ENCODE assay signal across 12 cellular contexts in the genomic region with DNA sequence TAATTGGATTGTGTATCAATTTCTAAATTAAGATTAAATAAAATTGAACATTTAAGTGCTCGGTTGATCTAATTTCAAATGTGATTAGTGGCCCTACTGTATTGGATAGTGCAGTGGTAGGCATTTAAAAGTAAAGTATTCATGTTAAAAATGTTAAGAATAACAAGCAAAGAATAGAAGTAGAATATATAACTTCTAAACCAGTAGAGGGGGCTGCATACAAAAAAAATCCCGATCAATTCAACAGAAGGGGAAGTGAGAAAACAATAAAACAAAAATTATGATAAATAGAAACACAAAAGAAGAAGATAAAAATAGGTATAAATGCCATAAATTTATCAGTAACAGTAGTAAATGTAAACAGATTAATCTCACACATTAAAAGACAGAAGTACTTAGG. TPM values are rescaled to one million over a fixed set of nuclear protein-coding genes. Genes with fewer than 3 reads are reported as not detected.
DNase-seq lines count a peak whose midpoint lies in the region; FAIRE-seq and TF ChIP-seq lines count a peak whose summit lies in the region.
"Had no signal": no experiment of that assay in that cellular context is flagged by ENCODE, and none has a peak within 500 bp of the region (broad histone marks: within the 10 kb centered on the region; RNA-seq: fewer than 3 reads in every experiment).

No MANE protein-coding gene starts in this region.

- no peak overlapping the region for H3K9ac ChIP-seq in H1 (replicated peaks in 1 of 4; ENCODE audit: extremely low read depth in 1 of 4, low read depth in 3 of 4, low read length in 3 of 4)

- H2BK20ac ChIP-seq in H1 (ENCODE audit: low read length), result no peak overlapping the region

- no peak overlapping the region for H2BK5ac ChIP-seq in H1 (ENCODE audit: low read depth, low read length)

- no peak for TF ChIP-seq EP300 in H1 (IDR thresholded peaks at IDR 0.05; ENCODE audit: borderline replicate concordance in 1 of 2, low read depth in 2 of 2, low read length in 2 of 2)

- H4K20me1 ChIP-seq in H1 (replicated peaks in 1 of 2; ENCODE audit: control insufficient read depth in 1 of 2, insufficient read depth in 2 of 2, low read length in 2 of 2), result no peaks in the 10 kb centered on the region

- no peak overlapping the region for H2BK120ac ChIP-seq in H1 (replicated peaks; ENCODE audit: low read depth, low read length)

- H2AK5ac ChIP-seq in H1 (ENCODE audit: low read depth, low read length), result no peak overlapping the region

- TF ChIP-seq CTCF in H1 (IDR thresholded peaks at IDR 0.05; ENCODE audit: control extremely low read depth in 1 of 3, insufficient read depth in 1 of 3, low read depth in 1 of 3, low read length in 3 of 3), result peak in 2 of 3 experiments; percentile 8 to 23; a peak in 2 of 4 replicates

- H4K8ac ChIP-seq in H1 (ENCODE audit: extremely low read depth, insufficient read depth, low read length), result no peak overlapping the region

- POLR2A ChIA-PET in H1 (lab: Charles Lee; ENCODE audit: partially characterized antibody), result no interaction called here

- H3K9me3 ChIP-seq in H1 (ENCODE audit: insufficient read depth in 2 of 2, low read depth in 1 of 2, low read length in 1 of 2), result no peaks in the 10 kb centered on the region

- H3K23me2 ChIP-seq in H1 (ENCODE audit: low read depth, low read length), result no peaks in the 10 kb centered on the region; the same call in 1 of the 2 replicates

- no peak overlapping the region for H4K5ac ChIP-seq in H1 (ENCODE audit: insufficient read length, low read depth, low read length)

- no peak overlapping the region for H3K4me2 ChIP-seq in H1 (ENCODE audit: insufficient read depth in 1 of 2, low read depth in 2 of 2, low read length in 2 of 2)

- no peak overlapping the region for H3K18ac ChIP-seq in H1 (ENCODE audit: extremely low read depth, low read length)

- H4K91ac ChIP-seq in H1 (replicated peaks; ENCODE audit: insufficient read length, low read length), result no peak overlapping the region

- H3K14ac ChIP-seq in H1 (ENCODE audit: insufficient read length), result no peak overlapping the region

- 50% methylated on average over 2 of the region's 2 CpGs; no CpG with 5 or more reads in 1 of the 2 experiments for WGBS in H1 (ENCODE audit: extremely low coverage in 1 of 2, insufficient coverage in 1 of 2, insufficient read length in 1 of 2, insufficient replicate concordance in 2 of 2, low coverage in 1 of 2, low lambda C conversion rate in 2 of 2, missing lambda C conversion rate in 1 of 2), 2 experiments

- H3K79me2 ChIP-seq in H1 (ENCODE audit: control insufficient read depth in 1 of 2, insufficient read depth in 2 of 2, low read length in 2 of 2), result no peaks in the 10 kb centered on the region

- H3K4me3 ChIP-seq in H1 (ENCODE audit: extremely low read depth in 1 of 4, insufficient read depth in 2 of 4, low read depth in 3 of 4, low read length in 4 of 4), result no peak overlapping the region

- FAIRE-seq in A204.1 (lab: Jason Lieb, UNC), result peak; percentile 91
- FAIRE-seq in H1 (lab: Jason Lieb, UNC), result no peak

- TF ChIP-seq POLR2A in H1 (IDR thresholded peaks at IDR 0.05; ENCODE audit: control extremely low read depth in 1 of 2, low read depth in 2 of 2, low read length in 2 of 2), result no peak

- peaks cover 0 to 12% (median 5%) of the 10 kb centered on the region in 4 experiments; a peak in 5 of 7 replicates for H3K4me1 ChIP-seq in H1 (replicated peaks in 1 of 4; ENCODE audit: control insufficient read depth in 3 of 4, insufficient read depth in 4 of 4, low read length in 3 of 4)

- H3K27me3 ChIP-seq in H1 (replicated peaks in 1 of 4; ENCODE audit: control insufficient read depth in 3 of 4, extremely low read depth in 1 of 4, insufficient read depth in 3 of 4, low read length in 3 of 4), result peaks cover 0 to 18% (median 9%) of the 10 kb centered on the region in 4 experiments; a peak in 5 of 7 replicates

- H3K27ac ChIP-seq in H1 (ENCODE audit: low read depth, low read length), result no peak overlapping the region
- H3K27ac ChIP-seq: RWPE1 had no signal

- intact Hi-C loops in posterior vena cava (cut with DNase I), result loop anchor here (5.0 to 10.0 kb wide), 3 partner anchors 295 to 318 kb away; no protein-coding TSS in a partner anchor

- no peaks in the 10 kb centered on the region for H3K79me1 ChIP-seq in H1 (ENCODE audit: low read depth, low read length)

- H2BK15ac ChIP-seq in H1 (ENCODE audit: low read length), result no peak overlapping the region

- H3K4ac ChIP-seq in H1 (replicated peaks; ENCODE audit: insufficient read length, low read depth, low read length), result no peak overlapping the region

- peak; percentile 25 for DNase-seq in GM03348 (ENCODE audit: low spot score)
- peak; percentile 20 for DNase-seq in NCI-H69 (lab: John Stamatoyannopoulos, UW)
- DNase-seq in H1 (ENCODE audit: low read depth in 1 of 2, low spot score in 2 of 2), result no peak
- no peak for DNase-seq in posterior vena cava (ENCODE audit: low spot score)
- DNase-seq in NCI-H2196 (lab: John Stamatoyannopoulos, UW; ENCODE audit: unreplicated experiment), result no peak
- DNase-seq in inferior parietal cortex (ENCODE audit: extremely low spot score), result no peak
- DNase-seq in activated CD8-positive, alpha-beta memory T cell treated with anti-CD3 and anti-CD28 coated beads, Interleukin-2, amount 50 U/mL, for 4 hours, result no peak
- DNase-seq: activated T-cell treated with anti-CD3 and anti-CD28 coated beads for 4 hours; mesendoderm; stimulated activated CD4-positive, alpha-beta T cell treated with anti-CD3 and anti-CD28 coated beads, Interleukin-4, amount 100 ng/mL, for 4 hours had no signal

- no peak overlapping the region for H3K56ac ChIP-seq in H1 (replicated peaks; ENCODE audit: insufficient read length, low read depth, low read length)

- H2BK12ac ChIP-seq in H1 (ENCODE audit: low read depth, low read length), result no peak overlapping the region

- H3K36me3 ChIP-seq in H1 (ENCODE audit: control insufficient read depth in 2 of 4, insufficient read depth in 4 of 4, low read length in 3 of 4), result no peaks in the 10 kb centered on the region

- CTCF ChIA-PET in H1 (lab: Charles Lee; ENCODE audit: partially characterized antibody), result interaction anchor here (0.6 to 1.5 kb wide), 4 partner anchors 50 to 291 kb away, joined by 3 to 4 read pairs (median 3); no protein-coding TSS in a partner anchor

- H2AFZ ChIP-seq in H1 (ENCODE audit: low read length), result no peak overlapping the region

- no peak overlapping the region for H3K23ac ChIP-seq in H1 (ENCODE audit: insufficient read length)

- TF ChIP-seq RAD21 in H1 (IDR thresholded peaks at IDR 0.05 in 1 of 2, conservative IDR thresholded peaks at IDR 0.05 in 1 of 2; ENCODE audit: low read depth in 2 of 2, low read length in 2 of 2), result peak in 1 of 2 experiments; percentile 42; a peak in 3 of 4 replicates

TF ChIP-seq in H1, 55 proteins besides CTCF, POLR2A, EP300 and RAD21 (continues in another document):
- TF ChIP-seq ASH2L (IDR thresholded peaks at IDR 0.05; ENCODE audit: low read length), result no peak
- TF ChIP-seq KDM1A (IDR thresholded peaks at IDR 0.05; ENCODE audit: borderline replicate concordance, low read length), result no peak
- TF ChIP-seq CHD2 (IDR thresholded peaks at IDR 0.05; ENCODE audit: low read length), result no peak
- no peak for TF ChIP-seq RXRA (IDR thresholded peaks at IDR 0.05; ENCODE audit: insufficient read depth, low read depth, low read length)
- no peak for TF ChIP-seq TAF7 (optimal IDR thresholded peaks at IDR 0.05; ENCODE audit: borderline replicate concordance, low read depth, low read length)
- TF ChIP-seq SRF (IDR thresholded peaks at IDR 0.05; ENCODE audit: low read depth, low read length), result no peak
- no peak for TF ChIP-seq PHF8 (conservative IDR thresholded peaks at IDR 0.05; ENCODE audit: low read depth, low read length)
- no peak for TF ChIP-seq JUN (IDR thresholded peaks at IDR 0.05; ENCODE audit: low read depth, low read length)
- no peak for TF ChIP-seq POLR2AphosphoS5 (IDR thresholded peaks at IDR 0.05; ENCODE audit: low read depth, low read length)
- no peak for TF ChIP-seq TCF12 (IDR thresholded peaks at IDR 0.05; ENCODE audit: low read depth, low read length)
- no peak for TF ChIP-seq TEAD4 (IDR thresholded peaks at IDR 0.05; ENCODE audit: low read depth, low read length)
- no peak for TF ChIP-seq TBP (IDR thresholded peaks at IDR 0.05; ENCODE audit: low read depth, low read length)
- no peak for TF ChIP-seq CEBPB (IDR thresholded peaks at IDR 0.05; ENCODE audit: low read depth, low read length)
- TF ChIP-seq, protein P1, sequence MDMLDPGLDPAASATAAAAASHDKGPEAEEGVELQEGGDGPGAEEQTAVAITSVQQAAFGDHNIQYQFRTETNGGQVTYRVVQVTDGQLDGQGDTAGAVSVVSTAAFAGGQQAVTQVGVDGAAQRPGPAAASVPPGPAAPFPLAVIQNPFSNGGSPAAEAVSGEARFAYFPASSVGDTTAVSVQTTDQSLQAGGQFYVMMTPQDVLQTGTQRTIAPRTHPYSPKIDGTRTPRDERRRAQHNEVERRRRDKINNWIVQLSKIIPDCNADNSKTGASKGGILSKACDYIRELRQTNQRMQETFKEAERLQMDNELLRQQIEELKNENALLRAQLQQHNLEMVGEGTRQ (IDR thresholded peaks at IDR 0.05; ENCODE audit: low read length), result no peak
- no peak for TF ChIP-seq ZNF274 (IDR thresholded peaks at IDR 0.05; ENCODE audit: borderline replicate concordance, extremely low read depth, low read length)

RNA-seq across cellular contexts. Expression of a gene that starts 24.9 kb away (rescaled TPM):
- total RNA-seq in H1 (2021; fragmentation: NEBNext Ultra II Directional; extraction: Animal tissue kit (Norgen Biotek cat#: 25700)), result not detected in 2 replicates
- polyA plus RNA-seq in H1 (2011; rRNA removed), result not detected in 2 replicates
- 0.04 TPM for polyA plus RNA-seq in H1 (2011; cell fraction: cytosol; rRNA removed)
- not detected for polyA plus RNA-seq in H1 (2011; cell fraction: nucleus; rRNA removed)
- not detected in 4 replicates for polyA plus RNA-seq in H1 (2012, experiment 1 of 2)
- polyA plus RNA-seq in H1 (2012, experiment 2 of 2), result not detected
- not detected for polyA plus RNA-seq in H1 (2013, experiment 1 of 2)
- not detected for polyA plus RNA-seq in H1 (2013, experiment 2 of 2)
- not detected in 2 replicates for polyA minus RNA-seq in H1 (2011; rRNA and poly(A)+ RNA removed)
- not detected for polyA minus RNA-seq in H1 (2011; cell fraction: cytosol; rRNA and poly(A)+ RNA removed)
- polyA minus RNA-seq in H1 (2011; cell fraction: nucleus; rRNA and poly(A)+ RNA removed), result not detected
- total RNA-seq in posterior vena cava, result 10 to 100 TPM in 1 of 2 donors, 1 to 10 TPM in 1; 6.8 to 13.2 TPM

RNA-seq across cellular contexts. Expression of a gene that starts 54.9 kb away (rescaled TPM):
- 11.2 and 12.9 TPM in 2 replicates for total RNA-seq in H1 (2021; fragmentation: NEBNext Ultra II Directional; extraction: Animal tissue kit (Norgen Biotek cat#: 25700))
- 3.6 and 5.1 TPM in 2 replicates for polyA plus RNA-seq in H1 (2011; rRNA removed)
- polyA plus RNA-seq in H1 (2011; cell fraction: cytosol; rRNA removed), result 5.5 TPM
- 7.7 TPM for polyA plus RNA-seq in H1 (2011; cell fraction: nucleus; rRNA removed)
- 6.8 to 7.4 TPM (median 7.2 TPM) in 4 replicates for polyA plus RNA-seq in H1 (2012, experiment 1 of 2)
- polyA plus RNA-seq in H1 (2012, experiment 2 of 2), result 4.6 TPM
- polyA plus RNA-seq in H1 (2013, experiment 1 of 2), result 5.4 TPM
- polyA plus RNA-seq in H1 (2013, experiment 2 of 2), result 4.5 TPM
- polyA minus RNA-seq in H1 (2011; rRNA and poly(A)+ RNA removed), result 4.3 and 5.5 TPM in 2 replicates
- 8.2 TPM for polyA minus RNA-seq in H1 (2011; cell fraction: cytosol; rRNA and poly(A)+ RNA removed)
- polyA minus RNA-seq in H1 (2011; cell fraction: nucleus; rRNA and poly(A)+ RNA removed), result 4.7 TPM
- total RNA-seq in posterior vena cava, result 10 to 100 TPM in 1 of 2 donors, 1 to 10 TPM in 1; 9.8 to 13.4 TPM

Comparison
In these comparisons a context has a peak if more than half of its experiments do, and no peak if none do; other contexts are left out.
1. DNase-seq: peak in GM03348 (single experiment) and NCI-H69 (single experiment); none in H1 (0 of 2), posterior vena cava (single experiment), NCI-H2196 (single experiment), inferior parietal cortex (single experiment) and activated CD8-positive, alpha-beta memory T cell treated with anti-CD3 and anti-CD28 coated beads, Interleukin-2, amount 50 U/mL, for 4 hours (single experiment).